In genomic region chr10:133242611-133243356, GRCh38 we compare ENCODE assay signal across 19 cellular contexts. TPM values are rescaled to one million over a fixed set of nuclear protein-coding genes. Genes with fewer than 3 reads are reported as not detected.
DNase-seq lines count a peak whose midpoint lies in the region; TF ChIP-seq lines count a peak whose summit lies in the region.
"Had no signal": no experiment of that assay in that cellular context is flagged by ENCODE, and none has a peak within 500 bp of the region (broad histone marks: within the 10 kb centered on the region; RNA-seq: fewer than 3 reads in every experiment).

No MANE protein-coding gene starts in this region.

- H3K4me1 ChIP-seq in mesenchymal stem cell (ENCODE audit: control insufficient read depth, insufficient read depth, low read depth, low read length), result peaks cover 8% of the 10 kb centered on the region

- no peak overlapping the region for H3K27ac ChIP-seq in mesenchymal stem cell (ENCODE audit: low read length, poor library complexity, severe bottlenecking)
- H3K27ac ChIP-seq: hepatocyte, neutrophil, skin epidermis had no signal

- H3K36me3 ChIP-seq in mesenchymal stem cell (ENCODE audit: control insufficient read depth in 1 of 2, insufficient read depth in 2 of 2, low read depth in 1 of 2, low read length in 2 of 2), result no peaks in the 10 kb centered on the region
- H3K36me3 ChIP-seq: neutrophil had no signal

- no peak overlapping the region for H3K23ac ChIP-seq in mesenchymal stem cell (ENCODE audit: low read length in 2 of 2)

- no peak for DNase-seq in T-helper 2 cell treated with Interferon-gamma antibody and Interleukin-4, amounts not matched to agents 5 μg/mL and 100 μg/mL, for 36 hours (ENCODE audit: low spot score)
- DNase-seq in T-helper 2 cell (no peak), HT1080 (ENCODE audit: low read depth) (peak; percentile 40), cardiac fibroblast (ENCODE audit: low read depth in 2 of 2) (peak; percentile 22 to 37), neural crest cell (ENCODE audit: low read depth, low spot score) (no peak), NCI-H2171 treated with DMSO at 0.1 percent for 48 hours (lab: John Stamatoyannopoulos, UW) (no peak), mesenchymal stem cell (no peak), amygdala (lab: John Stamatoyannopoulos, UW) (no peak)
- DNase-seq: activated naive CD4-positive, alpha-beta T cell treated with anti-CD3 and anti-CD28 coated beads for 36 hours; central memory CD4-positive, alpha-beta T cell; NCI-H1092 treated with DMSO at 0.1 percent for 48 hours; NCI-H345; substantia nigra; T1000 had no signal

- H4K8ac ChIP-seq in mesenchymal stem cell (ENCODE audit: low read length), result no peak overlapping the region

- peaks cover 44 to 80% of the 10 kb centered on the region in 2 experiments for H3K27me3 ChIP-seq in mesenchymal stem cell (ENCODE audit: control insufficient read depth in 1 of 2, insufficient read depth in 1 of 2, low read length in 2 of 2)

- peak overlapping the region in 1 of 2 experiments; percentile 38 for H3K18ac ChIP-seq in mesenchymal stem cell (ENCODE audit: low read depth in 1 of 2, low read length in 2 of 2)

- no peak overlapping the region for H2BK120ac ChIP-seq in mesenchymal stem cell (ENCODE audit: low read depth, low read length)

- H3K9ac ChIP-seq in mesenchymal stem cell (ENCODE audit: low read length), result no peak overlapping the region

- peaks cover 17% of the 10 kb centered on the region for H3K4me1 Mint-ChIP-seq in T-helper 2 cell treated with Interferon-gamma antibody and Interleukin-4, amounts not matched to agents 5 μg/mL and 100 μg/mL, for 36 hours (ENCODE audit: low read depth)
- H3K4me1 Mint-ChIP-seq in neural crest cell, result peaks cover 4% of the 10 kb centered on the region

- H3K4me3 Mint-ChIP-seq in T-helper 2 cell treated with Interferon-gamma antibody and Interleukin-4, amounts not matched to agents 5 μg/mL and 100 μg/mL, for 36 hours, result peak overlapping the region; percentile 14
- H3K4me3 Mint-ChIP-seq in neural crest cell, result no peak overlapping the region
- H3K4me3 Mint-ChIP-seq: activated naive CD4-positive, alpha-beta T cell treated with anti-CD3 and anti-CD28 coated beads for 36 hours had no signal

- no peaks in the 10 kb centered on the region for H3K36me3 Mint-ChIP-seq in T-helper 2 cell treated with Interferon-gamma antibody and Interleukin-4, amounts not matched to agents 5 μg/mL and 100 μg/mL, for 36 hours (ENCODE audit: low read depth)
- H3K36me3 Mint-ChIP-seq in neural crest cell (ENCODE audit: low read depth), result no peaks in the 10 kb centered on the region

- H3K4ac ChIP-seq in mesenchymal stem cell (ENCODE audit: low read depth in 1 of 2, low read length in 2 of 2), result no peak overlapping the region

- TF ChIP-seq CTCF in cardiac fibroblast (IDR thresholded peaks at IDR 0.05; ENCODE audit: low read depth, low read length) (no peak), neural crest cell (conservative IDR thresholded peaks at IDR 0.05) (no peak)

- H3K14ac ChIP-seq in mesenchymal stem cell (ENCODE audit: low read length in 2 of 2), result peak overlapping the region in 1 of 2 experiments; percentile 88

- H2BK5ac ChIP-seq in mesenchymal stem cell (ENCODE audit: low read depth, low read length, poor library complexity, severe bottlenecking), result no peak overlapping the region

- no peak overlapping the region for H2BK12ac ChIP-seq in mesenchymal stem cell (ENCODE audit: low read length in 2 of 2)

- H2AFZ ChIP-seq in mesenchymal stem cell (ENCODE audit: low read depth, low read length), result no peak overlapping the region
- H2AFZ ChIP-seq: hepatocyte had no signal

- H3K9me3 Mint-ChIP-seq in T-helper 2 cell treated with Interferon-gamma antibody and Interleukin-4, amounts not matched to agents 5 μg/mL and 100 μg/mL, for 36 hours, result no peaks in the 10 kb centered on the region
- no peaks in the 10 kb centered on the region for H3K9me3 Mint-ChIP-seq in neural crest cell
- H3K9me3 Mint-ChIP-seq: activated naive CD4-positive, alpha-beta T cell treated with anti-CD3 and anti-CD28 coated beads for 36 hours had no signal

- no peaks in the 10 kb centered on the region for H3K9me3 ChIP-seq in mesenchymal stem cell (ENCODE audit: control insufficient read depth, low read length)
- H3K9me3 ChIP-seq: neutrophil had no signal

- H3K27ac Mint-ChIP-seq in T-helper 2 cell treated with Interferon-gamma antibody and Interleukin-4, amounts not matched to agents 5 μg/mL and 100 μg/mL, for 36 hours, result no peak overlapping the region
- H3K27ac Mint-ChIP-seq in neural crest cell (ENCODE audit: unreplicated experiment), result peak overlapping the region; percentile 25
- H3K27ac Mint-ChIP-seq: activated naive CD4-positive, alpha-beta T cell treated with anti-CD3 and anti-CD28 coated beads for 36 hours had no signal

- H2AK5ac ChIP-seq in mesenchymal stem cell (ENCODE audit: low read length, severe bottlenecking), result no peak overlapping the region

- WGBS in mesenchymal stem cell, result 81% methylated on average over 26 of the region's 27 CpGs

- peaks cover 37% of the 10 kb centered on the region for H3K27me3 Mint-ChIP-seq in T-helper 2 cell treated with Interferon-gamma antibody and Interleukin-4, amounts not matched to agents 5 μg/mL and 100 μg/mL, for 36 hours (ENCODE audit: low read depth)
- peaks cover 51% of the 10 kb centered on the region for H3K27me3 Mint-ChIP-seq in neural crest cell (ENCODE audit: low read depth)

- no peak overlapping the region for H2BK15ac ChIP-seq in mesenchymal stem cell (ENCODE audit: low read depth, poor library complexity, severe bottlenecking)

- no peak overlapping the region for H3K4me3 ChIP-seq in cardiac fibroblast (replicated peaks in 1 of 2; ENCODE audit: low read depth in 2 of 2, low read length in 2 of 2)
- no peak overlapping the region for H3K4me3 ChIP-seq in mesenchymal stem cell (ENCODE audit: insufficient read depth in 1 of 2, low read depth in 1 of 2, low read length in 2 of 2)
- H3K4me3 ChIP-seq: hepatocyte, skin epidermis had no signal

- H3K79me1 ChIP-seq in mesenchymal stem cell (replicated peaks; ENCODE audit: low read length, poor library complexity, severe bottlenecking), result no peaks in the 10 kb centered on the region

- H3K4me2 ChIP-seq in mesenchymal stem cell (ENCODE audit: low read length, poor library complexity, severe bottlenecking), result no peak overlapping the region
- H3K4me2 ChIP-seq: hepatocyte had no signal

- no peak overlapping the region for H4K91ac ChIP-seq in mesenchymal stem cell (ENCODE audit: low read length)

RNA-seq across cellular contexts. Expression of gene VENTX, which starts 5.1 kb away (rescaled TPM):
- 0.03 and 0.13 TPM in 2 replicates for total RNA-seq in HT1080 (2014; rRNA removed; shearing (Covaris generic))
- not detected in 2 replicates for polyA plus RNA-seq in HT1080 (2015; cell fraction: cytosol; rRNA removed)
- not detected in 2 replicates for polyA plus RNA-seq in HT1080 (2015; cell fraction: nucleus; rRNA removed)
- total RNA-seq in neural crest cell, result not detected in 2 replicates
- polyA plus RNA-seq in mesenchymal stem cell (2013, experiment 1 of 2), result not detected
- polyA plus RNA-seq in mesenchymal stem cell (2013, experiment 2 of 2), result not detected
- total RNA-seq: activated CD8-positive, alpha-beta memory T cell treated with anti-CD3 and anti-CD28 coated beads for 36 hours; activated naive CD4-positive, alpha-beta T cell treated with anti-CD3 and anti-CD28 coated beads for 36 hours; hepatocyte had no signal
- polyA plus RNA-seq: hepatocyte had no signal

RNA-seq across cellular contexts. Expression of gene UTF1, which starts 12.8 kb away (rescaled TPM):
- total RNA-seq in HT1080 (2014; rRNA removed; shearing (Covaris generic)), result not detected in 2 replicates
- polyA plus RNA-seq in HT1080 (2015; cell fraction: cytosol; rRNA removed), result not detected in 2 replicates
- not detected in 2 replicates for polyA plus RNA-seq in HT1080 (2015; cell fraction: nucleus; rRNA removed)
- not detected in 2 replicates for total RNA-seq in neural crest cell
- polyA plus RNA-seq in mesenchymal stem cell (2013, experiment 1 of 2), result not detected
- not detected for polyA plus RNA-seq in mesenchymal stem cell (2013, experiment 2 of 2)
- total RNA-seq: activated CD8-positive, alpha-beta memory T cell treated with anti-CD3 and anti-CD28 coated beads for 36 hours; activated naive CD4-positive, alpha-beta T cell treated with anti-CD3 and anti-CD28 coated beads for 36 hours; hepatocyte; liver had no signal
- polyA plus RNA-seq: hepatocyte, liver had no signal

RNA-seq across cellular contexts. Expression of gene ADAM8, which starts 33.9 kb away (rescaled TPM):
- 1.6 and 4.2 TPM in 2 replicates for total RNA-seq in HT1080 (2014; rRNA removed; shearing (Covaris generic))
- polyA plus RNA-seq in HT1080 (2015; cell fraction: cytosol; rRNA removed), result 1.8 and 2.1 TPM in 2 replicates
- polyA plus RNA-seq in HT1080 (2015; cell fraction: nucleus; rRNA removed), result 18.9 and 23.3 TPM in 2 replicates
- total RNA-seq in neural crest cell, result 3.6 and 4.5 TPM in 2 replicates
- polyA plus RNA-seq in mesenchymal stem cell (2013, experiment 1 of 2), result 0.50 TPM
- polyA plus RNA-seq in mesenchymal stem cell (2013, experiment 2 of 2), result 0.41 TPM

Comparison
In these comparisons a context has a peak if more than half of its experiments do, and no peak if none do; other contexts are left out.
1. DNase-seq: peak in HT1080 (single experiment) and cardiac fibroblast (2 of 2); none in T-helper 2 cell treated with Interferon-gamma antibody and Interleukin-4, amounts not matched to agents 5 μg/mL and 100 μg/mL, for 36 hours (single experiment), T-helper 2 cell (0 of 5), neural crest cell (single experiment), NCI-H2171 treated with DMSO at 0.1 percent for 48 hours (single experiment), mesenchymal stem cell (single experiment) and amygdala (0 of 56).